ENCODE assay signal across 1 cellular context in genomic region chr9:128249558-128249913, GRCh38.
TF ChIP-seq lines count a peak whose summit lies in the region.

No MANE protein-coding gene starts in this region.

TF ChIP-seq in K562, 482 proteins besides CTCF, POLR2A, EP300 and RAD21:
- peak; percentile 34 to 40; a peak in 2 of 4 replicates for TF ChIP-seq TRIM24 (IDR thresholded peaks at IDR 0.05)
- no peak; the same call in 1 of the 2 replicates for TF ChIP-seq ZNF407 (IDR thresholded peaks at IDR 0.05; ENCODE audit: low read depth)
- no peak for TF ChIP-seq KDM5B (IDR thresholded peaks at IDR 0.05; ENCODE audit: insufficient replicate concordance, low read depth, low read length)
- no peak for TF ChIP-seq ESRRA (IDR thresholded peaks at IDR 0.05; ENCODE audit: borderline replicate concordance, low read depth)
- TF ChIP-seq, protein P1, sequence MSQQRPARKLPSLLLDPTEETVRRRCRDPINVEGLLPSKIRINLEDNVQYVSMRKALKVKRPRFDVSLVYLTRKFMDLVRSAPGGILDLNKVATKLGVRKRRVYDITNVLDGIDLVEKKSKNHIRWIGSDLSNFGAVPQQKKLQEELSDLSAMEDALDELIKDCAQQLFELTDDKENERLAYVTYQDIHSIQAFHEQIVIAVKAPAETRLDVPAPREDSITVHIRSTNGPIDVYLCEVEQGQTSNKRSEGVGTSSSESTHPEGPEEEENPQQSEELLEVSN (IDR thresholded peaks at IDR 0.05; ENCODE audit: borderline replicate concordance in 1 of 2, extremely low read depth in 1 of 2, insufficient read depth in 1 of 2, insufficient read length in 1 of 2, low read depth in 1 of 2, low read length in 1 of 2, poor library complexity in 1 of 2, severe bottlenecking in 1 of 2), result peak in 1 of 2 experiments; percentile 58
- TF ChIP-seq, protein P2, sequence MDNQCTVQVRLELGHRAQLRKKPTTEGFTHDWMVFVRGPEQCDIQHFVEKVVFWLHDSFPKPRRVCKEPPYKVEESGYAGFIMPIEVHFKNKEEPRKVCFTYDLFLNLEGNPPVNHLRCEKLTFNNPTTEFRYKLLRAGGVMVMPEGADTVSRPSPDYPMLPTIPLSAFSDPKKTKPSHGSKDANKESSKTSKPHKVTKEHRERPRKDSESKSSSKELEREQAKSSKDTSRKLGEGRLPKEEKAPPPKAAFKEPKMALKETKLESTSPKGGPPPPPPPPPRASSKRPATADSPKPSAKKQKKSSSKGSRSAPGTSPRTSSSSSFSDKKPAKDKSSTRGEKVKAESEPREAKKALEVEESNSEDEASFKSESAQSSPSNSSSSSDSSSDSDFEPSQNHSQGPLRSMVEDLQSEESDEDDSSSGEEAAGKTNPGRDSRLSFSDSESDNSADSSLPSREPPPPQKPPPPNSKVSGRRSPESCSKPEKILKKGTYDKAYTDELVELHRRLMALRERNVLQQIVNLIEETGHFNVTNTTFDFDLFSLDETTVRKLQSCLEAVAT (IDR thresholded peaks at IDR 0.05), result no peak
- TF ChIP-seq ZNF384 (IDR thresholded peaks at IDR 0.05; ENCODE audit: low read depth, low read length), result peak; percentile 89
- peak in 1 of 2 experiments; percentile 61; a peak in 2 of 4 replicates for TF ChIP-seq HDAC1 (IDR thresholded peaks at IDR 0.05)
- TF ChIP-seq CC2D1A (IDR thresholded peaks at IDR 0.05), result peak; percentile 56; the same call in 1 of the 2 replicates
- TF ChIP-seq LARP7 (IDR thresholded peaks at IDR 0.05), result peak; percentile 55; the same call in 1 of the 2 replicates
- TF ChIP-seq EHMT2 (IDR thresholded peaks at IDR 0.05), result peak; percentile 70; the same call in 1 of the 2 replicates
- TF ChIP-seq ZNF316 (IDR thresholded peaks at IDR 0.05), result peak; percentile 55
- TF ChIP-seq FOSL1 (tag; conservative IDR thresholded peaks at IDR 0.05), result no peak
- TF ChIP-seq MAFK (IDR thresholded peaks at IDR 0.05; ENCODE audit: low read length), result 0 out of 2 replicates have a peak, but pooled peaks have one; percentile 2
- TF ChIP-seq ZEB2 (IDR thresholded peaks at IDR 0.05), result no peak
- TF ChIP-seq MXI1 (IDR thresholded peaks at IDR 0.05; ENCODE audit: low read depth, low read length), result peak; percentile 50; the same call in 1 of the 2 replicates
- TF ChIP-seq HMGXB4 (CRISPR knock-in tag; IDR thresholded peaks at IDR 0.05), result no peak
- peak; percentile 77; the same call in 1 of the 2 replicates for TF ChIP-seq DNMT1 (IDR thresholded peaks at IDR 0.05)
- no peak for TF ChIP-seq ZNF668 (CRISPR knock-in tag; IDR thresholded peaks at IDR 0.05)
- TF ChIP-seq ARID1B (IDR thresholded peaks at IDR 0.05), result no peak
- peak; percentile 52; the same call in 1 of the 2 replicates for TF ChIP-seq BCOR (IDR thresholded peaks at IDR 0.05)
- no peak for TF ChIP-seq ZZZ3 (IDR thresholded peaks at IDR 0.05)
- TF ChIP-seq MTF1 (CRISPR knock-in tag; IDR thresholded peaks at IDR 0.05; ENCODE audit: borderline replicate concordance), result 0 out of 2 replicates have a peak, but pooled peaks have one; percentile 49
- TF ChIP-seq MYC (IDR thresholded peaks at IDR 0.05; ENCODE audit: low read depth, low read length), result peak; percentile 19; the same call in 1 of the 2 replicates
- TF ChIP-seq MYC (CRISPR knock-in tag; IDR thresholded peaks at IDR 0.05; ENCODE audit: borderline replicate concordance, low read depth), result no peak
- 0 out of 2 replicates have a peak, but pooled peaks have one; percentile 13 for TF ChIP-seq JUND (IDR thresholded peaks at IDR 0.05; ENCODE audit: borderline replicate concordance, low read depth, low read length)
- TF ChIP-seq JUND (tag; IDR thresholded peaks at IDR 0.05; ENCODE audit: borderline replicate concordance, low read depth, low read length), result 0 out of 3 replicates have a peak, but pooled peaks have one; percentile 1
- TF ChIP-seq RCOR1 (IDR thresholded peaks at IDR 0.05; ENCODE audit: borderline replicate concordance in 1 of 2, low read depth in 2 of 2, low read length in 2 of 2), result peak in 1 of 2 experiments; percentile 4; a peak in 1 of 4 replicates
- TF ChIP-seq SMAD4 (CRISPR knock-in tag; conservative IDR thresholded peaks at IDR 0.05), result peak; percentile 60
- peak; percentile 49; the same call in 1 of the 2 replicates for TF ChIP-seq NFATC3 (IDR thresholded peaks at IDR 0.05)
- TF ChIP-seq BHLHE40 (IDR thresholded peaks at IDR 0.05; ENCODE audit: low read length), result peak; percentile 96
- peak; percentile 50 for TF ChIP-seq TEAD4 (IDR thresholded peaks at IDR 0.05; ENCODE audit: low read length)
- TF ChIP-seq TEAD4 (CRISPR knock-in tag; IDR thresholded peaks at IDR 0.05; ENCODE audit: borderline replicate concordance), result no peak
- TF ChIP-seq SRF (CRISPR knock-in tag; IDR thresholded peaks at IDR 0.05), result no peak
- TF ChIP-seq ZNF274 (IDR thresholded peaks at IDR 0.05; ENCODE audit: borderline replicate concordance, low read depth, low read length), result no peak
- TF ChIP-seq, protein P3, sequence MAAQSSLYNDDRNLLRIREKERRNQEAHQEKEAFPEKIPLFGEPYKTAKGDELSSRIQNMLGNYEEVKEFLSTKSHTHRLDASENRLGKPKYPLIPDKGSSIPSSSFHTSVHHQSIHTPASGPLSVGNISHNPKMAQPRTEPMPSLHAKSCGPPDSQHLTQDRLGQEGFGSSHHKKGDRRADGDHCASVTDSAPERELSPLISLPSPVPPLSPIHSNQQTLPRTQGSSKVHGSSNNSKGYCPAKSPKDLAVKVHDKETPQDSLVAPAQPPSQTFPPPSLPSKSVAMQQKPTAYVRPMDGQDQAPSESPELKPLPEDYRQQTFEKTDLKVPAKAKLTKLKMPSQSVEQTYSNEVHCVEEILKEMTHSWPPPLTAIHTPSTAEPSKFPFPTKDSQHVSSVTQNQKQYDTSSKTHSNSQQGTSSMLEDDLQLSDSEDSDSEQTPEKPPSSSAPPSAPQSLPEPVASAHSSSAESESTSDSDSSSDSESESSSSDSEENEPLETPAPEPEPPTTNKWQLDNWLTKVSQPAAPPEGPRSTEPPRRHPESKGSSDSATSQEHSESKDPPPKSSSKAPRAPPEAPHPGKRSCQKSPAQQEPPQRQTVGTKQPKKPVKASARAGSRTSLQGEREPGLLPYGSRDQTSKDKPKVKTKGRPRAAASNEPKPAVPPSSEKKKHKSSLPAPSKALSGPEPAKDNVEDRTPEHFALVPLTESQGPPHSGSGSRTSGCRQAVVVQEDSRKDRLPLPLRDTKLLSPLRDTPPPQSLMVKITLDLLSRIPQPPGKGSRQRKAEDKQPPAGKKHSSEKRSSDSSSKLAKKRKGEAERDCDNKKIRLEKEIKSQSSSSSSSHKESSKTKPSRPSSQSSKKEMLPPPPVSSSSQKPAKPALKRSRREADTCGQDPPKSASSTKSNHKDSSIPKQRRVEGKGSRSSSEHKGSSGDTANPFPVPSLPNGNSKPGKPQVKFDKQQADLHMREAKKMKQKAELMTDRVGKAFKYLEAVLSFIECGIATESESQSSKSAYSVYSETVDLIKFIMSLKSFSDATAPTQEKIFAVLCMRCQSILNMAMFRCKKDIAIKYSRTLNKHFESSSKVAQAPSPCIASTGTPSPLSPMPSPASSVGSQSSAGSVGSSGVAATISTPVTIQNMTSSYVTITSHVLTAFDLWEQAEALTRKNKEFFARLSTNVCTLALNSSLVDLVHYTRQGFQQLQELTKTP (IDR thresholded peaks at IDR 0.05; ENCODE audit: low read depth in 1 of 2, partially characterized antibody in 2 of 2), result peak in 1 of 2 experiments; percentile 19
- TF ChIP-seq PML (IDR thresholded peaks at IDR 0.05; ENCODE audit: low read length), result 0 out of 2 replicates have a peak, but pooled peaks have one; percentile 20
- TF ChIP-seq EGR1 (conservative IDR thresholded peaks at IDR 0.05), result no peak
